ENCODE assay signal across 1 cellular context in genomic region chr1:47184771-47185677, GRCh38.
TF ChIP-seq lines count a peak whose summit lies in the region.

No MANE protein-coding gene starts in this region.

TF ChIP-seq in HepG2, 621 proteins besides CTCF, POLR2A, EP300 and RAD21:
- no peak for TF ChIP-seq TAF15 (IDR thresholded peaks at IDR 0.05; ENCODE audit: low read depth, low read length, poor library complexity, severe bottlenecking)
- no peak for TF ChIP-seq ZC3H13 (CRISPR knock-in tag; IDR thresholded peaks at IDR 0.05)
- TF ChIP-seq ARNTL (CRISPR knock-in tag; IDR thresholded peaks at IDR 0.05) = no peak
- TF ChIP-seq RCOR2 (CRISPR knock-in tag; IDR thresholded peaks at IDR 0.05) = no peak
- no peak for TF ChIP-seq DBP (CRISPR knock-in tag; IDR thresholded peaks at IDR 0.05; ENCODE audit: not compliant biosample characterization)
